ENCODE assay signal across 13 cellular contexts in genomic region chr5:109412981-109413402, GRCh38. TPM values are rescaled to one million over a fixed set of nuclear protein-coding genes. Genes with fewer than 3 reads are reported as not detected.
DNase-seq lines count a peak whose midpoint lies in the region; ATAC-seq and TF ChIP-seq lines count a peak whose summit lies in the region.
"Had no signal": no experiment of that assay in that cellular context is flagged by ENCODE, and none has a peak within 500 bp of the region (broad histone marks: within the 10 kb centered on the region; RNA-seq: fewer than 3 reads in every experiment).

No MANE protein-coding gene starts in this region.

- no peaks in the 10 kb centered on the region for H3K27me3 Mint-ChIP-seq in activated CD4-positive, alpha-beta T cell treated with anti-CD3 and anti-CD28 coated beads for 36 hours
- H3K27me3 Mint-ChIP-seq in activated CD4-positive, alpha-beta T cell treated with anti-CD3 and anti-CD28 coated beads, Interleukin-2, amount 10 ng/mL, durations not matched to agents 7 days and 5 days, result no peaks in the 10 kb centered on the region

- H3K27ac ChIP-seq in ascending aorta, result peak overlapping the region; percentile 98
- H3K27ac ChIP-seq in mesodermal cell (ENCODE audit: low read depth, low read length, severe bottlenecking), result peak overlapping the region; percentile 78
- peak overlapping the region; percentile 10 for H3K27ac ChIP-seq in temporal lobe (ENCODE audit: low read depth, low read length)
- H3K27ac ChIP-seq: testis had no signal

- H3K4me1 Mint-ChIP-seq in activated CD4-positive, alpha-beta T cell treated with anti-CD3 and anti-CD28 coated beads for 36 hours, result peaks cover 15% of the 10 kb centered on the region
- H3K4me1 Mint-ChIP-seq in activated CD4-positive, alpha-beta T cell treated with anti-CD3 and anti-CD28 coated beads, Interleukin-2, amount 10 ng/mL, durations not matched to agents 7 days and 5 days, result peaks cover 11% of the 10 kb centered on the region

- no peaks in the 10 kb centered on the region for H3K27me3 ChIP-seq in ascending aorta
- H3K27me3 ChIP-seq: testis had no signal

- H3K36me3 ChIP-seq in ascending aorta, result no peaks in the 10 kb centered on the region
- no peaks in the 10 kb centered on the region for H3K36me3 ChIP-seq in mesodermal cell (ENCODE audit: control insufficient read depth, insufficient read depth, low read length)

- POLR2A ChIA-PET in activated CD4-positive, alpha-beta T cell treated with anti-CD3 and anti-CD28 coated beads for 36 hours (lab: Charles Lee), result interaction anchor here (0.6 to 0.9 kb wide), 2 partner anchors 13 to 1035 kb away, joined by 3 to 4 read pairs; no protein-coding TSS in a partner anchor
- POLR2A ChIA-PET in activated CD4-positive, alpha-beta T cell treated with anti-CD3 and anti-CD28 coated beads, Interleukin-2, amount 10 ng/mL, durations not matched to agents 7 days and 5 days (lab: Charles Lee), result no interaction called here

- no peak for ATAC-seq in activated CD4-positive, alpha-beta T cell treated with anti-CD3 and anti-CD28 coated beads for 36 hours

- intact Hi-C loops in activated CD4-positive, alpha-beta T cell treated with anti-CD3 and anti-CD28 coated beads for 36 hours (cut with DNase I, micrococcal nuclease), result loop anchor here (5.0 to 10.0 kb wide), 2 partner anchors 686 to 1822 kb away; no protein-coding TSS in a partner anchor
- intact Hi-C loops in ascending aorta (cut with DNase I), result loop anchor here (5.0 to 10.0 kb wide), 3 partner anchors 574 to 1031 kb away; partner anchors contain the start of gene FBXL17

- TF ChIP-seq CTCF in ascending aorta (IDR thresholded peaks at IDR 0.05), result no peak

- WGBS in mesodermal cell (ENCODE audit: insufficient coverage in 2 of 2), 2 experiments, result 50 to 60% methylated on average over 1 of the region's 1 CpG

- H3K4me1 ChIP-seq in ascending aorta (peaks cover 2 to 17% of the 10 kb centered on the region in 2 donors), mesodermal cell (ENCODE audit: control insufficient read depth, insufficient read depth, low read length, poor library complexity, severe bottlenecking) (peaks cover 11% of the 10 kb centered on the region)

- CTCF ChIA-PET in activated CD4-positive, alpha-beta T cell treated with anti-CD3 and anti-CD28 coated beads for 36 hours (lab: Charles Lee), result interaction anchor here (1.1 kb wide), 1 partner anchor 9 kb away, joined by 3 read pairs; no protein-coding TSS in a partner anchor
- CTCF ChIA-PET in activated CD4-positive, alpha-beta T cell treated with anti-CD3 and anti-CD28 coated beads, Interleukin-2, amount 10 ng/mL, durations not matched to agents 7 days and 5 days (lab: Charles Lee), result interaction anchor here (0.6 kb wide), 1 partner anchor 12 kb away, joined by 3 read pairs; no protein-coding TSS in a partner anchor

- peak overlapping the region; percentile 42 for H3K27ac Mint-ChIP-seq in activated CD4-positive, alpha-beta T cell treated with anti-CD3 and anti-CD28 coated beads for 36 hours
- no peak overlapping the region for H3K27ac Mint-ChIP-seq in activated CD4-positive, alpha-beta T cell treated with anti-CD3 and anti-CD28 coated beads, Interleukin-2, amount 10 ng/mL, durations not matched to agents 7 days and 5 days

- H3K36me3 Mint-ChIP-seq in activated CD4-positive, alpha-beta T cell treated with anti-CD3 and anti-CD28 coated beads for 36 hours (ENCODE audit: low read depth), result peaks cover 3% of the 10 kb centered on the region
- H3K36me3 Mint-ChIP-seq in activated CD4-positive, alpha-beta T cell treated with anti-CD3 and anti-CD28 coated beads, Interleukin-2, amount 10 ng/mL, durations not matched to agents 7 days and 5 days (ENCODE audit: low read depth), result peaks cover 5% of the 10 kb centered on the region

- peaks cover 7% of the 10 kb centered on the region for H3K9me3 Mint-ChIP-seq in activated CD4-positive, alpha-beta T cell treated with anti-CD3 and anti-CD28 coated beads for 36 hours (ENCODE audit: low read depth)
- H3K9me3 Mint-ChIP-seq in activated CD4-positive, alpha-beta T cell treated with anti-CD3 and anti-CD28 coated beads, Interleukin-2, amount 10 ng/mL, durations not matched to agents 7 days and 5 days, result peaks cover 19% of the 10 kb centered on the region

- DNase-seq in activated CD4-positive, alpha-beta T cell treated with anti-CD3 and anti-CD28 coated beads for 36 hours, result no peak
- DNase-seq in activated CD4-positive, alpha-beta T cell treated with anti-CD3 and anti-CD28 coated beads, Interleukin-2, amount 10 ng/mL, durations not matched to agents 7 days and 5 days, result no peak
- DNase-seq in ascending aorta (ENCODE audit: low spot score in 2 of 2) (no peak), NCI-H2107 (lab: John Stamatoyannopoulos, UW) (no peak), NCI-H526 treated with DMSO at 0.1 percent for 48 hours (lab: John Stamatoyannopoulos, UW) (no peak), GM03348 (ENCODE audit: low spot score) (no peak)
- DNase-seq: activated CD4-positive, CD25-positive, alpha-beta regulatory T cell treated with anti-CD3 and anti-CD28 coated beads, Interleukin-2, amount 50 U/mL, for 72 hours; activated gamma-delta T cell treated with Interleukin-2 at 50 U/mL for 16 hours; cortex of kidney; testis had no signal

- H3K9me3 ChIP-seq in ascending aorta (peaks cover 0 to 6% of the 10 kb centered on the region in 2 donors), mesodermal cell (ENCODE audit: control insufficient read depth, low read length) (peaks cover 12% of the 10 kb centered on the region)
- H3K9me3 ChIP-seq: testis had no signal

- H3K4me3 ChIP-seq in ascending aorta (no peak overlapping the region), mesodermal cell (ENCODE audit: extremely low read depth, insufficient read depth, low read length, poor library complexity, severe bottlenecking) (no peak overlapping the region)
- H3K4me3 ChIP-seq: GM23248, testis had no signal

- H3K4me3 Mint-ChIP-seq in activated CD4-positive, alpha-beta T cell treated with anti-CD3 and anti-CD28 coated beads for 36 hours, result no peak overlapping the region
- no peak overlapping the region for H3K4me3 Mint-ChIP-seq in activated CD4-positive, alpha-beta T cell treated with anti-CD3 and anti-CD28 coated beads, Interleukin-2, amount 10 ng/mL, durations not matched to agents 7 days and 5 days

RNA-seq across cellular contexts. Expression of gene PJA2, which starts 3.2 kb away (rescaled TPM):
- total RNA-seq in activated CD4-positive, alpha-beta T cell treated with anti-CD3 and anti-CD28 coated beads for 36 hours, result 10 to 100 TPM; 51.8 to 56.4 TPM
- total RNA-seq in activated CD4-positive, alpha-beta T cell treated with anti-CD3 and anti-CD28 coated beads, Interleukin-2, amount 10 ng/mL, durations not matched to agents 7 days and 5 days, result 10 to 100 TPM; 51.7 to 58.7 TPM
- 56.1 TPM for total RNA-seq in ascending aorta
- 129 TPM for polyA plus RNA-seq in mesodermal cell (2013, experiment 1 of 2)
- polyA plus RNA-seq in mesodermal cell (2013, experiment 2 of 2), result 140 TPM
- 257 TPM for total RNA-seq in temporal lobe

Comparison
In these comparisons a context has a peak if more than half of its experiments do, and no peak if none do; other contexts are left out.
1. H3K27ac ChIP-seq: peak in every context shown above with its lines; median percentile 98 in ascending aorta; 78 in mesodermal cell; 10 in temporal lobe.